Comparison of ENCODE assay signal across 8 cellular contexts in the genomic region with DNA sequence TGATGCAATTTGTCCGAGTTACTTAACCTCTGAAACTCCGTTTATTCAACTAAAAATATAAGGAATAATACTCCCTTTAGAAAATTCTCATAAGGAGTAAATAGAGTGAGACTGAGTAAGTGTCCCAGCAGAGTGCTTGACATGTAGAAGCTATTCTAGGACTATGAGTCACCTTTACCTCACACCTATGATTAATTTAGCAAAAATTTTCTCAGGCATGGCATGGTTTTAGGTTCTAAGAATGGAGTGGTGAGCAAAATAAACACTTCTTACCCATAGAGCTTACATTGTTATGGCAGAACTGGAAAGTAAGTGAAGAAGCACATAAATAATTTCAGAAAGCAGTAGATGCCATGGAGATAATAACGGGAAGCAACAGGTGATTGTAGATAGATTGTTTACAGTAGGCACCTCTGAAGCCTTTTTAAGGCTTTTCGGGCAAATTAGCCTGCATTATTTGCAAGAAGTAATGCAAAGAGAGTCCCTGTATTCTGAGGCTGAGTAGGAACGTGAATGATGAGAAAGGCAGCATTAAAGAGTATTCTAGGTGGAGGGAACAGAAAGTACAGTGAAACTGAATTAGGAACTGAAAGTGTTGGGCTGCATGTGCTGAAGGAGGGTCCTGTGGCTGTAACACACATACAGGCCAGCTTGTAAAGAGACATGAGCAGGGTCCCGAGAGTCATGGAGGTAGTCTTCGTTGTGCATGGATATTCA.
DNase-seq lines count a peak whose midpoint lies in the region; ATAC-seq and TF ChIP-seq lines count a peak whose summit lies in the region.

No MANE protein-coding gene starts in this region.

- H3K4me1 Mint-ChIP-seq in glutamatergic neuron (ENCODE audit: low read depth, unreplicated experiment) = no peaks in the 10 kb centered on the region
- peaks cover 9% of the 10 kb centered on the region for H3K4me1 Mint-ChIP-seq in activated CD4-positive, alpha-beta T cell treated with anti-CD3 and anti-CD28 coated beads, Interleukin-2, amount 10 ng/mL, durations not matched to agents 7 days and 5 days

- peak overlapping the region; percentile 67 for H3K4me2 ChIP-seq in OCI-LY7 (ENCODE audit: low read length)
- peak overlapping the region; percentile 40 for H3K4me2 ChIP-seq in hepatocyte

- H3K9me2 ChIP-seq in OCI-LY7 (ENCODE audit: insufficient read depth, low read length) (no peaks in the 10 kb centered on the region), hepatocyte (replicated peaks; ENCODE audit: insufficient read depth) (no peaks in the 10 kb centered on the region)

- DNase-seq in AG09319 (ENCODE audit: extremely low read depth, low read depth) (peak; percentile 10), OCI-LY7 (ENCODE audit: low spot score) (peak; percentile 64), hepatocyte (ENCODE audit: low spot score) (peak; percentile 35), glutamatergic neuron (no peak)
- DNase-seq in activated CD4-positive, alpha-beta T cell treated with anti-CD3 and anti-CD28 coated beads, Interleukin-2, amount 50 U/mL, for 48 hours = no peak
- no peak for DNase-seq in activated CD4-positive, alpha-beta T cell treated with anti-CD3 and anti-CD28 coated beads, Interleukin-2, amount 10 ng/mL, durations not matched to agents 7 days and 5 days

- WGBS in hepatocyte (ENCODE audit: low lambda C conversion rate, missing lambda C conversion rate) = 80% methylated on average over 7 of the region's 7 CpGs

- POLR2A ChIA-PET in OCI-LY7 (lab: Charles Lee) = interaction anchor here (1.5 kb wide), 1 partner anchor 11 kb away, joined by 5 read pairs; no protein-coding TSS in a partner anchor
- POLR2A ChIA-PET in activated CD4-positive, alpha-beta T cell treated with anti-CD3 and anti-CD28 coated beads, Interleukin-2, amount 10 ng/mL, durations not matched to agents 7 days and 5 days (lab: Charles Lee) = no interaction called here

- no peaks in the 10 kb centered on the region for H3K36me3 Mint-ChIP-seq in glutamatergic neuron (ENCODE audit: unreplicated experiment)
- H3K36me3 Mint-ChIP-seq in activated CD4-positive, alpha-beta T cell treated with anti-CD3 and anti-CD28 coated beads, Interleukin-2, amount 10 ng/mL, durations not matched to agents 7 days and 5 days (ENCODE audit: low read depth) = no peaks in the 10 kb centered on the region

- no peak overlapping the region for H3K27ac Mint-ChIP-seq in glutamatergic neuron (ENCODE audit: unreplicated experiment)
- no peak overlapping the region for H3K27ac Mint-ChIP-seq in activated CD4-positive, alpha-beta T cell treated with anti-CD3 and anti-CD28 coated beads, Interleukin-2, amount 10 ng/mL, durations not matched to agents 7 days and 5 days

- no peaks in the 10 kb centered on the region for H3K9me3 ChIP-seq in OCI-LY7 (ENCODE audit: low read length)
- no peaks in the 10 kb centered on the region for H3K9me3 ChIP-seq in hepatocyte (ENCODE audit: low read depth)

- intact Hi-C loops in OCI-LY7 (cut with micrococcal nuclease; ENCODE audit: unreplicated experiment) = no loop called here

- CTCF ChIA-PET in OCI-LY7 (lab: Charles Lee; ENCODE audit: unreplicated experiment) = no interaction called here
- CTCF ChIA-PET in activated CD4-positive, alpha-beta T cell treated with anti-CD3 and anti-CD28 coated beads, Interleukin-2, amount 10 ng/mL, durations not matched to agents 7 days and 5 days (lab: Charles Lee) = interaction anchor here (0.6 kb wide), 1 partner anchor 52 kb away, joined by 3 read pairs; no protein-coding TSS in a partner anchor

- H3K4me3 ChIP-seq in OCI-LY7 (ENCODE audit: low read depth, low read length, poor library complexity, severe bottlenecking) (peak overlapping the region; percentile 44), hepatocyte (no peak overlapping the region)

- H3K9me3 Mint-ChIP-seq in glutamatergic neuron (ENCODE audit: unreplicated experiment) = peaks cover 2% of the 10 kb centered on the region
- no peaks in the 10 kb centered on the region for H3K9me3 Mint-ChIP-seq in activated CD4-positive, alpha-beta T cell treated with anti-CD3 and anti-CD28 coated beads, Interleukin-2, amount 10 ng/mL, durations not matched to agents 7 days and 5 days

- H3K27ac ChIP-seq in OCI-LY7 (ENCODE audit: low read depth, low read length, poor library complexity, severe bottlenecking) (peak overlapping the region; percentile 62), hepatocyte (peak overlapping the region; percentile 71)

- H3K36me3 ChIP-seq in OCI-LY7 (ENCODE audit: insufficient read depth, low read length) (no peaks in the 10 kb centered on the region), hepatocyte (replicated peaks; ENCODE audit: insufficient read depth, low read depth) (no peaks in the 10 kb centered on the region)

- TF ChIP-seq CTCF in AG09319 (IDR thresholded peaks at IDR 0.05; ENCODE audit: low read depth, low read length) = no peak
- TF ChIP-seq CTCF in OCI-LY7 (conservative IDR thresholded peaks at IDR 0.05; ENCODE audit: low read length) = no peak
- TF ChIP-seq CTCF in hepatocyte (IDR thresholded peaks at IDR 0.05; ENCODE audit: poor library complexity) = no peak
- no peak for TF ChIP-seq CTCF in glutamatergic neuron (IDR thresholded peaks at IDR 0.05; ENCODE audit: partially characterized antibody, unreplicated experiment)

- no peaks in the 10 kb centered on the region for H3K27me3 Mint-ChIP-seq in glutamatergic neuron (ENCODE audit: unreplicated experiment)
- H3K27me3 Mint-ChIP-seq in activated CD4-positive, alpha-beta T cell treated with anti-CD3 and anti-CD28 coated beads, Interleukin-2, amount 10 ng/mL, durations not matched to agents 7 days and 5 days = no peaks in the 10 kb centered on the region

- no peaks in the 10 kb centered on the region for H3K27me3 ChIP-seq in hepatocyte

- H2AFZ ChIP-seq in OCI-LY7 (ENCODE audit: low read length) = peak overlapping the region; percentile 74; the same call in 1 of the 2 replicates
- no peak overlapping the region for H2AFZ ChIP-seq in hepatocyte

- no TSS peak for BruUV-seq in OCI-LY7 (replicated peaks; lab: Mats Ljungman, UMichigan)

- H4K20me1 ChIP-seq in OCI-LY7 (ENCODE audit: insufficient read depth, low read length) = no peaks in the 10 kb centered on the region
- H4K20me1 ChIP-seq in hepatocyte (ENCODE audit: insufficient read depth, poor library complexity, severe bottlenecking) = no peaks in the 10 kb centered on the region

- no peaks in the 10 kb centered on the region for H3K79me2 ChIP-seq in OCI-LY7 (ENCODE audit: insufficient read depth, low read depth, low read length)
- no peaks in the 10 kb centered on the region for H3K79me2 ChIP-seq in hepatocyte

- H3K4me1 ChIP-seq in OCI-LY7 (ENCODE audit: insufficient read depth, low read length, poor library complexity, severe bottlenecking) (peaks cover 35% of the 10 kb centered on the region), hepatocyte (ENCODE audit: insufficient read depth) (peaks cover 7% of the 10 kb centered on the region)

- ATAC-seq in GM18909 (IDR thresholded peaks at IDR 0.05; ENCODE audit: poor library complexity, unreplicated experiment) (peak; percentile 99), HG03060 (IDR thresholded peaks at IDR 0.05; ENCODE audit: low read depth, unreplicated experiment) (peak; percentile 87)

- no peak overlapping the region for H3K4me3 Mint-ChIP-seq in glutamatergic neuron (ENCODE audit: unreplicated experiment)
- no peak overlapping the region for H3K4me3 Mint-ChIP-seq in activated CD4-positive, alpha-beta T cell treated with anti-CD3 and anti-CD28 coated beads, Interleukin-2, amount 10 ng/mL, durations not matched to agents 7 days and 5 days

Comparison
In these comparisons a context has a peak if more than half of its experiments do, and no peak if none do; other contexts are left out.
1. DNase-seq: peak in AG09319 (single experiment), OCI-LY7 (single experiment) and hepatocyte (single experiment); none in glutamatergic neuron (single experiment), activated CD4-positive, alpha-beta T cell treated with anti-CD3 and anti-CD28 coated beads, Interleukin-2, amount 50 U/mL, for 48 hours (0 of 2) and activated CD4-positive, alpha-beta T cell treated with anti-CD3 and anti-CD28 coated beads, Interleukin-2, amount 10 ng/mL, durations not matched to agents 7 days and 5 days (single experiment).